1 cellular context compared by ENCODE assay signal in the genomic region with DNA sequence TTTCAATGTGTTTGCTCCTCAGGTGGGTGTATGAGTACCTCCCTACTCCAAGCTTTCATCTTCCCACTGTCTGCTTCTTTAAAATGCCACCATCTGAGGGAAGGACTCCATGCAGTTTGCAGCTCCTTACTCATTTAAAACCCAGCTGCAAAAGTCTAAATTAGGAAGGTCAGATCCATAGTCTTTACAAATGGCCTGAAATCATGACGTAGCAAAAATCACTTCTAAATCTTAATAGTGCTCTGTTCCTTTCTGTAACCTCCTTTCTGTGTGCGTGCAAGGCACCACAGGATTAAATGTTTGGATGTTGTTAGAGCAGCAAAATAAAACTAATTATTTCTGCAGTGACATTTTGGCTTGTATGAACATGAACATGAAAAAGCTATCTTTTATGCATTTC.
TF ChIP-seq lines count a peak whose summit lies in the region.

No MANE protein-coding gene starts in this region.

TF ChIP-seq in SK-N-SH treated with all-trans-retinoic acid at 6 μM for 48 hours, 23 proteins besides CTCF, POLR2A, EP300 and RAD21 (continued from another document):
- TF ChIP-seq OSR1 (CRISPR knock-in tag; IDR thresholded peaks at IDR 0.05) = no peak
- no peak for TF ChIP-seq ZFP30 (CRISPR knock-in tag; IDR thresholded peaks at IDR 0.05)
- no peak for TF ChIP-seq PATZ1 (CRISPR knock-in tag; IDR thresholded peaks at IDR 0.05; ENCODE audit: borderline replicate concordance)
TF ChIP-seq in SK-N-SH treated with all-trans-retinoic acid at 6 μM for 48 hours: peak in this region for 0.
